27 cellular contexts compared by ENCODE assay signal in genomic region chr14:34571771-34572170, GRCh38.
"Had no signal": no experiment of that assay in that cellular context is flagged by ENCODE, and none has a peak within 500 bp of the region (broad histone marks: within the 10 kb centered on the region; RNA-seq: fewer than 3 reads in every experiment).

No MANE protein-coding gene starts in this region.

- DNase-seq: cortex of kidney; effector memory CD8-positive, alpha-beta T cell; erythroblast; esophagus squamous epithelium; foreskin melanocyte; glutamatergic neuron; heart right ventricle; hippocampal formation; left ventricle myocardium superior; lower lobe of right lung; stimulated activated CD4-positive, alpha-beta T cell treated with anti-CD3 and anti-CD28 coated beads, Interleukin-12 subunit alpha, Interleukin-12 subunit beta, amount 100 ng/mL, for 4 hours; stimulated activated CD4-positive, alpha-beta T cell treated with anti-CD3 and anti-CD28 coated beads, Interleukin-1b, Interleukin-23, amount 100 ng/mL, for 48 hours; stimulated activated CD4-positive, alpha-beta T cell treated with anti-CD3 and anti-CD28 coated beads, Interleukin-4, amount 100 ng/mL, for 1 hour; stimulated activated CD8-positive, alpha-beta memory T cell treated with anti-CD3 and anti-CD28 coated beads, Interleukin-4, amount 100 ng/mL, for 48 hours; stimulated activated naive CD4-positive, alpha-beta T cell; stimulated activated naive CD8-positive, alpha-beta T cell treated with anti-CD3 and anti-CD28 coated beads, Interleukin-15, amount 100 ng/mL, for 72 hours had no signal

- FAIRE-seq: endometrium, keratinocyte, pancreas had no signal

- ATAC-seq: effector memory CD8-positive, alpha-beta T cell; heart right ventricle; left ventricle myocardium superior; lower lobe of right lung; natural killer cell treated with Interleukin-12 subunit alpha and Interleukin-12 subunit beta and Interleukin-15 and Interleukin-18, amount 100 ng/mL, for 72 hours; pancreas; sciatic nerve; stimulated activated naive CD8-positive, alpha-beta T cell treated with anti-CD3 and anti-CD28 coated beads, Interleukin-15, amount 100 ng/mL, for 72 hours had no signal

- H3K4me1 Mint-ChIP-seq: neural crest cell; stimulated activated naive CD8-positive, alpha-beta T cell treated with anti-CD3 and anti-CD28 coated beads, Interleukin-15, amount 100 ng/mL, for 72 hours had no signal

- H3K27ac ChIP-seq: esophagus squamous epithelium, heart right ventricle, lower lobe of right lung, neutrophil, pancreas, suprapubic skin had no signal

- H3K27me3 Mint-ChIP-seq: effector memory CD8-positive, alpha-beta T cell; natural killer cell treated with Interleukin-12 subunit alpha and Interleukin-12 subunit beta and Interleukin-15 and Interleukin-18, amount 100 ng/mL, for 72 hours; progenitor cell of endocrine pancreas; stimulated activated naive CD8-positive, alpha-beta T cell treated with anti-CD3 and anti-CD28 coated beads, Interleukin-15, amount 100 ng/mL, for 72 hours; type B pancreatic cell had no signal

- H3K9me3 Mint-ChIP-seq: effector memory CD8-positive, alpha-beta T cell; natural killer cell treated with Interleukin-12 subunit alpha and Interleukin-12 subunit beta and Interleukin-15 and Interleukin-18, amount 100 ng/mL, for 72 hours; neural crest cell; stimulated activated naive CD8-positive, alpha-beta T cell treated with anti-CD3 and anti-CD28 coated beads, Interleukin-15, amount 100 ng/mL, for 72 hours; type B pancreatic cell had no signal

- H3K4me2 ChIP-seq: smooth muscle cell had no signal

- H3K36me3 Mint-ChIP-seq: natural killer cell treated with Interleukin-12 subunit alpha and Interleukin-12 subunit beta and Interleukin-15 and Interleukin-18, amount 100 ng/mL, for 72 hours had no signal

- H3K4me1 ChIP-seq: esophagus squamous epithelium, heart right ventricle, lower lobe of right lung, pancreas, suprapubic skin had no signal

- H3K9me3 ChIP-seq: esophagus squamous epithelium, heart right ventricle, lower lobe of right lung, neutrophil, pancreas, suprapubic skin had no signal

- H3K4me3 Mint-ChIP-seq: effector memory CD8-positive, alpha-beta T cell; natural killer cell treated with Interleukin-12 subunit alpha and Interleukin-12 subunit beta and Interleukin-15 and Interleukin-18, amount 100 ng/mL, for 72 hours; neural crest cell; stimulated activated naive CD8-positive, alpha-beta T cell treated with anti-CD3 and anti-CD28 coated beads, Interleukin-15, amount 100 ng/mL, for 72 hours; type B pancreatic cell had no signal

- H3K4me3 ChIP-seq: esophagus squamous epithelium, heart right ventricle, lower lobe of right lung, pancreas, smooth muscle cell, suprapubic skin had no signal

- H3K27me3 ChIP-seq: esophagus squamous epithelium, heart right ventricle, neutrophil, pancreas, suprapubic skin had no signal

- H3K27ac Mint-ChIP-seq: natural killer cell treated with Interleukin-12 subunit alpha and Interleukin-12 subunit beta and Interleukin-15 and Interleukin-18, amount 100 ng/mL, for 72 hours; progenitor cell of endocrine pancreas; type B pancreatic cell had no signal
